11 cellular contexts compared by ENCODE assay signal in genomic region chr7:25669954-25670841, GRCh38.
A peak's percentile ranks its signal among the peaks of the same experiment; 100 is the strongest.
DNase-seq lines count a peak whose midpoint lies in the region; ATAC-seq and TF ChIP-seq lines count a peak whose summit lies in the region.
"Had no signal": no experiment of that assay in that cellular context is flagged by ENCODE, and none has a peak within 500 bp of the region (broad histone marks: within the 10 kb centered on the region; RNA-seq: fewer than 3 reads in every experiment).

No MANE protein-coding gene starts in this region.

- H3K27me3 ChIP-seq in breast epithelium (no peaks in the 10 kb centered on the region), right cardiac atrium (ENCODE audit: control insufficient read depth, insufficient read depth) (no peaks in the 10 kb centered on the region), psoas muscle (ENCODE audit: insufficient read depth in 3 of 3, low read length in 2 of 3) (no peaks in the 10 kb centered on the region), aorta (ENCODE audit: control insufficient read depth in 1 of 2, insufficient read depth in 2 of 2, low read length in 1 of 2) (no peaks in the 10 kb centered on the region)

- H3K36me3 ChIP-seq in breast epithelium, result no peaks in the 10 kb centered on the region
- H3K36me3 ChIP-seq in psoas muscle (ENCODE audit: insufficient read depth in 1 of 2, low read depth in 1 of 2), result no peaks in the 10 kb centered on the region
- H3K36me3 ChIP-seq in aorta (ENCODE audit: control insufficient read depth in 1 of 2, insufficient read depth in 2 of 2, low read length in 1 of 2), result no peaks in the 10 kb centered on the region

- DNase-seq in breast epithelium (ENCODE audit: low spot score in 2 of 2) (peak in 1 of 2 donors; percentile 66), MCF 10A (ENCODE audit: unreplicated experiment) (no peak), right cardiac atrium (peak in 2 of 3 donors; percentile 41 to 78), psoas muscle (peak; percentile 35 to 70), aorta (no peak), SKM-1 treated with dmso at 0.1 percent for 144 hours (lab: John Stamatoyannopoulos, UW; ENCODE audit: unreplicated experiment) (no peak), NCI-H2196 (lab: John Stamatoyannopoulos, UW; ENCODE audit: unreplicated experiment) (no peak)
- DNase-seq in stimulated activated naive CD8-positive, alpha-beta T cell treated with anti-CD3 and anti-CD28 coated beads, Interleukin-15, Interleukin-2, amounts not matched to agents 100 U/mL and 50 U/mL, for 24 hours, result no peak
- DNase-seq: activated CD4-positive, alpha-beta T cell treated with anti-CD3 and anti-CD28 coated beads, Interleukin-2, amount 10 ng/mL, durations not matched to agents 7 days and 5 days; NK-92 treated with Interleukin-12 subunit alpha and Interleukin-12 subunit beta, amount 100 ng/mL, for 24 hours had no signal

- H3K27ac ChIP-seq in breast epithelium (peak overlapping the region; percentile 38 to 40), right cardiac atrium (ENCODE audit: low read length) (peak overlapping the region; percentile 51), psoas muscle (peak overlapping the region; percentile 50), aorta (ENCODE audit: low read depth in 1 of 2, low read length in 2 of 2) (no peak overlapping the region)

- WGBS in right cardiac atrium, result 42% methylated on average over 13 of the region's 13 CpGs
- 23 to 40% (median 31%) methylated on average over 13 of the region's 13 CpGs for WGBS in psoas muscle, 3 donors
- 52% methylated on average over 13 of the region's 13 CpGs for WGBS in aorta, 2 donors

- intact Hi-C loops in breast epithelium (cut with DNase I; ENCODE audit: low total_unique reads) (loop anchor here (1.0 to 5.0 kb wide), 2 partner anchors 15 to 182 kb away; no protein-coding TSS in a partner anchor), MCF 10A (cut with micrococcal nuclease) (no loop called here), right cardiac atrium (cut with DNase I) (loop anchor here in 3 of 4 donors (10.0 kb wide), 1 partner anchor 175 kb away; no protein-coding TSS in a partner anchor), psoas muscle (cut with DNase I) (loop anchor here in 1 of 2 donors (5.0 kb wide), 1 partner anchor 172 kb away; no protein-coding TSS in a partner anchor), aorta (cut with DNase I) (no loop called here)

- H3K4me1 ChIP-seq in breast epithelium (no peaks in the 10 kb centered on the region), right cardiac atrium (ENCODE audit: control insufficient read depth, insufficient read depth, low read length) (no peaks in the 10 kb centered on the region), psoas muscle (peaks cover 19% of the 10 kb centered on the region), aorta (ENCODE audit: control insufficient read depth in 1 of 2, insufficient read depth in 2 of 2, low read length in 2 of 2) (no peaks in the 10 kb centered on the region)

- ATAC-seq in right cardiac atrium (peak; percentile 75 to 85), psoas muscle (peak; percentile 53 to 95 (median 85)), aorta (ENCODE audit: low FRiP score) (peak; percentile 76)
- no peak for ATAC-seq in stimulated activated naive CD8-positive, alpha-beta T cell treated with anti-CD3 and anti-CD28 coated beads, Interleukin-15, Interleukin-2, amounts not matched to agents 100 U/mL and 50 U/mL, for 24 hours

- TF ChIP-seq POLR2A in breast epithelium (IDR thresholded peaks at IDR 0.05), result no peak

- H3K4me3 Mint-ChIP-seq in MCF 10A (ENCODE audit: unreplicated experiment), result no peak overlapping the region
- H3K4me3 Mint-ChIP-seq: activated CD4-positive, alpha-beta T cell treated with anti-CD3 and anti-CD28 coated beads, Interleukin-2, amount 10 ng/mL, durations not matched to agents 7 days and 5 days; central memory CD8-positive, alpha-beta T cell had no signal

- POLR2A ChIA-PET in MCF 10A (lab: Yijun Ruan, JAX), result interaction anchor here (0.6 to 1.0 kb wide), 3 partner anchors 21 to 258 kb away, joined by 3 read pairs; no protein-coding TSS in a partner anchor

- H3K9me3 ChIP-seq in breast epithelium (no peaks in the 10 kb centered on the region), right cardiac atrium (ENCODE audit: control insufficient read depth, low read length) (no peaks in the 10 kb centered on the region), psoas muscle (no peaks in the 10 kb centered on the region), aorta (ENCODE audit: control insufficient read depth, low read length) (no peaks in the 10 kb centered on the region)

- H3K27ac Mint-ChIP-seq in MCF 10A (ENCODE audit: low read depth, unreplicated experiment), result no peak overlapping the region
- H3K27ac Mint-ChIP-seq: activated CD4-positive, alpha-beta T cell treated with anti-CD3 and anti-CD28 coated beads, Interleukin-2, amount 10 ng/mL, durations not matched to agents 7 days and 5 days had no signal

- H3K36me3 Mint-ChIP-seq in MCF 10A (ENCODE audit: insufficient read depth, unreplicated experiment), result no peaks in the 10 kb centered on the region

- CTCF ChIA-PET in MCF 10A (lab: Yijun Ruan, JAX), result no interaction called here

- no peak for TF ChIP-seq CTCF in breast epithelium (IDR thresholded peaks at IDR 0.05)
- no peak for TF ChIP-seq CTCF in MCF 10A (IDR thresholded peaks at IDR 0.05; ENCODE audit: unreplicated experiment)
- no peak for TF ChIP-seq CTCF in psoas muscle (IDR thresholded peaks at IDR 0.05)

- no peaks in the 10 kb centered on the region for H3K4me1 Mint-ChIP-seq in MCF 10A (ENCODE audit: insufficient read depth, unreplicated experiment)
- H3K4me1 Mint-ChIP-seq: activated CD4-positive, alpha-beta T cell treated with anti-CD3 and anti-CD28 coated beads, Interleukin-2, amount 10 ng/mL, durations not matched to agents 7 days and 5 days; central memory CD8-positive, alpha-beta T cell had no signal

- H3K4me3 ChIP-seq in breast epithelium, result no peak overlapping the region
- H3K4me3 ChIP-seq in right cardiac atrium (ENCODE audit: low read length), result no peak overlapping the region
- H3K4me3 ChIP-seq in psoas muscle, result peak overlapping the region; percentile 29
- no peak overlapping the region for H3K4me3 ChIP-seq in aorta (ENCODE audit: low read length in 2 of 2)

- H3K9me3 Mint-ChIP-seq in MCF 10A (ENCODE audit: unreplicated experiment), result no peaks in the 10 kb centered on the region
- H3K9me3 Mint-ChIP-seq: activated CD4-positive, alpha-beta T cell treated with anti-CD3 and anti-CD28 coated beads, Interleukin-2, amount 10 ng/mL, durations not matched to agents 7 days and 5 days; central memory CD8-positive, alpha-beta T cell had no signal

- peaks cover 75% of the 10 kb centered on the region for H3K27me3 Mint-ChIP-seq in MCF 10A (ENCODE audit: insufficient read depth, unreplicated experiment)

- no TSS peak for BruUV-seq in MCF 10A (replicated peaks; lab: Mats Ljungman, UMichigan)

Comparison
In these comparisons a context has a peak if more than half of its experiments do, and no peak if none do; other contexts are left out.
1. intact Hi-C loops: an anchor here in breast epithelium (1.0 to 5.0 kb wide) and right cardiac atrium (10.0 kb wide); none called in MCF 10A and aorta.
2. DNase-seq: peak in right cardiac atrium (2 of 3) and psoas muscle (2 of 2); none in MCF 10A (single experiment), aorta (0 of 2), stimulated activated naive CD8-positive, alpha-beta T cell treated with anti-CD3 and anti-CD28 coated beads, Interleukin-15, Interleukin-2, amounts not matched to agents 100 U/mL and 50 U/mL, for 24 hours (single experiment), SKM-1 treated with dmso at 0.1 percent for 144 hours (single experiment) and NCI-H2196 (single experiment).
3. H3K27ac ChIP-seq: peak in breast epithelium (2 of 2), right cardiac atrium (single experiment) and psoas muscle (single experiment); none in aorta (0 of 2).